In the genomic region with DNA sequence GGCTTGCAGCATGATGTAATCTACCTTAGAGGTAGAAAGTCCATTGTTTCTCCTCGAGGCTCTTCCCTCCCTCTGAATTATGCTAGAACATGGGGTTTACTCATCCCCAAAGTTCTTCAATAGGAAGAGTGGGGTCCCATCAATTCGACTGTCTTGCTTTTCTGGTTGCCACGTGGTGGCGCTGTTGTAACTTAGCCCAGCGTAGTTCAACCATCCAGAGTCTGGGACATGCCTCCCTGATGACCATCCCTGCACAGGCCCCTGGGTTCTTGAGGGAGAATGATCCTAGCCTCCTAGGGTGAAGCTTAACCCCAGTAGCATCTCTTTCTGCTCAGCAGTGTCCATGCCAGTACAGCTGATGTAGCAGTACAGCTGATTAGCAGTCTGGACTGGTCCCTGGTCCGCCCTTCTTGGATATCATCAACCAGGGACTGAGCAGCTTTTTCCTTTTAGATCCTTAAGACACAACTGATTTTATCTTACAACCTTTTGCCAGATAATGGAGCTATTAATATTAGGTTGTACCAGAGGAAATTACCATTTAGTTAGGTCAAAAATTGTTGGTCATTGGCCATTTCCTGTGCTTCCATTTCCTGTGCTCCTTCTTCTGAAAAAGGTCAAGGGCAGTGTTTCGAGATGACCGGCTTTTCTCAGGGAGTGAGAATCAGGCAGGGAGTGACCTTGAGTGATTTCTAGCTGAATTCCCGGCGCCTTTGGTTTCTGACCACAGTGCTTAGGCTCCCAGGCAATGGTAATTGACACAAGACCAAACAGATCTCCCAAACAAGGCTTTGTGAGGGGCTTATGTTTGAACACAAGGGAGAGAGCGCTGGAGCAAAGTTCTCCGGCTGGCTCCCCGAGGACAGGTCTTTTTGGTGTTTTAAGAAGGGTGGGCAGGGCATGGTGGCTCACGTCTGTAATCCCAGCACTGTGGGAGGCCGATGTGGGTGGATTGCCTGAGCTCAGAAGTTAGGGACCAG, we compare ENCODE assay signal across 9 cellular contexts.
DNase-seq lines count a peak whose midpoint lies in the region; ATAC-seq and TF ChIP-seq lines count a peak whose summit lies in the region.
"Had no signal": no experiment of that assay in that cellular context is flagged by ENCODE, and none has a peak within 500 bp of the region (broad histone marks: within the 10 kb centered on the region; RNA-seq: fewer than 3 reads in every experiment).

No MANE protein-coding gene starts in this region.

- no peak overlapping the region for H3K27ac Mint-ChIP-seq in activated T-helper 2 cell treated with anti-CD3 and anti-CD28 coated beads, Interferon-gamma antibody, Interleukin-2, Interleukin-4, amounts not matched to agents 10 μg/mL and 5 μg/mL and 100 μg/mL, durations not matched to agents 14 hours and 24 hours and 36 hours
- no peak overlapping the region for H3K27ac Mint-ChIP-seq in activated T-cell treated with anti-CD3 and anti-CD28 coated beads, Interleukin-2, amount 50 U/mL, for 72 hours
- H3K27ac Mint-ChIP-seq: B cell had no signal

- no peaks in the 10 kb centered on the region for H3K27me3 Mint-ChIP-seq in activated T-helper 2 cell treated with anti-CD3 and anti-CD28 coated beads, Interferon-gamma antibody, Interleukin-2, Interleukin-4, amounts not matched to agents 10 μg/mL and 5 μg/mL and 100 μg/mL, durations not matched to agents 14 hours and 24 hours and 36 hours (ENCODE audit: low read depth)
- peaks cover 10% of the 10 kb centered on the region for H3K27me3 Mint-ChIP-seq in activated T-cell treated with anti-CD3 and anti-CD28 coated beads, Interleukin-2, amount 50 U/mL, for 72 hours (ENCODE audit: low read depth)

- no peaks in the 10 kb centered on the region for H3K36me3 Mint-ChIP-seq in activated T-helper 2 cell treated with anti-CD3 and anti-CD28 coated beads, Interferon-gamma antibody, Interleukin-2, Interleukin-4, amounts not matched to agents 10 μg/mL and 5 μg/mL and 100 μg/mL, durations not matched to agents 14 hours and 24 hours and 36 hours (ENCODE audit: low read depth)
- H3K36me3 Mint-ChIP-seq in activated T-cell treated with anti-CD3 and anti-CD28 coated beads, Interleukin-2, amount 50 U/mL, for 72 hours (ENCODE audit: insufficient read depth in 2 of 2): no peaks in the 10 kb centered on the region

- DNase-seq in NCI-H510A treated with DMSO at 0.1 percent for 48 hours (lab: John Stamatoyannopoulos, UW) (peak; percentile 75), NCI-H510A (lab: John Stamatoyannopoulos, UW) (no peak), SK-MEL-5 (ENCODE audit: low read depth, low spot score) (peak; percentile 70), left cardiac atrium (peak; percentile 76), thoracic aorta (ENCODE audit: low spot score) (no peak)
- no peak for DNase-seq in activated T-helper 2 cell treated with anti-CD3 and anti-CD28 coated beads, Interferon-gamma antibody, Interleukin-2, Interleukin-4, amounts not matched to agents 10 μg/mL and 5 μg/mL and 100 μg/mL, durations not matched to agents 14 hours and 24 hours and 36 hours (ENCODE audit: low spot score)
- no peak for DNase-seq in activated T-cell treated with anti-CD3 and anti-CD28 coated beads, Interleukin-2, amount 50 U/mL, for 72 hours

- no peak overlapping the region for H3K4me3 ChIP-seq in thoracic aorta

- peak; percentile 69 for TF ChIP-seq CTCF in thoracic aorta (IDR thresholded peaks at IDR 0.05)

- peaks cover 3 to 5% of the 10 kb centered on the region in 2 donors for H3K4me1 ChIP-seq in thoracic aorta (ENCODE audit: control insufficient read depth in 1 of 2, low read depth in 2 of 2)

- no peaks in the 10 kb centered on the region for H3K4me1 Mint-ChIP-seq in activated T-helper 2 cell treated with anti-CD3 and anti-CD28 coated beads, Interferon-gamma antibody, Interleukin-2, Interleukin-4, amounts not matched to agents 10 μg/mL and 5 μg/mL and 100 μg/mL, durations not matched to agents 14 hours and 24 hours and 36 hours (ENCODE audit: low read depth)
- H3K4me1 Mint-ChIP-seq in activated T-cell treated with anti-CD3 and anti-CD28 coated beads, Interleukin-2, amount 50 U/mL, for 72 hours (ENCODE audit: low read depth): no peaks in the 10 kb centered on the region
- H3K4me1 Mint-ChIP-seq: B cell had no signal

- H3K27me3 ChIP-seq in thoracic aorta (replicated peaks; ENCODE audit: insufficient read depth): no peaks in the 10 kb centered on the region

- no peaks in the 10 kb centered on the region for H3K36me3 ChIP-seq in thoracic aorta

- in situ Hi-C loops in SK-MEL-5 (cut with HindIII; ENCODE audit: low pct_unique_long_range_greater_than_20kb, low sequenced_read_pairs): no loop called here

- no peaks in the 10 kb centered on the region for H3K9me3 ChIP-seq in thoracic aorta

- no peak overlapping the region for H3K4me3 Mint-ChIP-seq in activated T-helper 2 cell treated with anti-CD3 and anti-CD28 coated beads, Interferon-gamma antibody, Interleukin-2, Interleukin-4, amounts not matched to agents 10 μg/mL and 5 μg/mL and 100 μg/mL, durations not matched to agents 14 hours and 24 hours and 36 hours (ENCODE audit: low read depth)
- H3K4me3 Mint-ChIP-seq in activated T-cell treated with anti-CD3 and anti-CD28 coated beads, Interleukin-2, amount 50 U/mL, for 72 hours: no peak overlapping the region
- H3K4me3 Mint-ChIP-seq: B cell had no signal

- intact Hi-C loops in left cardiac atrium (cut with DNase I): loop anchor here (5.0 to 10.0 kb wide), 3 partner anchors 58 to 170 kb away; no protein-coding TSS in a partner anchor
- intact Hi-C loops in activated T-helper 2 cell treated with anti-CD3 and anti-CD28 coated beads, Interferon-gamma antibody, Interleukin-2, Interleukin-4, amounts not matched to agents 10 μg/mL and 5 μg/mL and 100 μg/mL, durations not matched to agents 14 hours and 24 hours and 36 hours (cut with micrococcal nuclease): no loop called here

- H3K9me3 Mint-ChIP-seq in activated T-helper 2 cell treated with anti-CD3 and anti-CD28 coated beads, Interferon-gamma antibody, Interleukin-2, Interleukin-4, amounts not matched to agents 10 μg/mL and 5 μg/mL and 100 μg/mL, durations not matched to agents 14 hours and 24 hours and 36 hours: no peaks in the 10 kb centered on the region
- H3K9me3 Mint-ChIP-seq in activated T-cell treated with anti-CD3 and anti-CD28 coated beads, Interleukin-2, amount 50 U/mL, for 72 hours: peaks cover 0 to 2% of the 10 kb centered on the region in 2 donors

- H3K27ac ChIP-seq in thoracic aorta: no peak overlapping the region

- peak; percentile 77 to 78 for ATAC-seq in left cardiac atrium
- ATAC-seq in thoracic aorta (ENCODE audit: insufficient number of reproducible peaks, low FRiP score, low read depth): no peak
- no peak for ATAC-seq in activated T-cell treated with anti-CD3 and anti-CD28 coated beads, Interleukin-2, amount 50 U/mL, for 72 hours (replicated peaks in 1 of 2)
- no peak for ATAC-seq in HG03139 (IDR thresholded peaks at IDR 0.05; ENCODE audit: unreplicated experiment)

Comparison
In these comparisons a context has a peak if more than half of its experiments do, and no peak if none do; other contexts are left out.
1. DNase-seq: peak in NCI-H510A treated with DMSO at 0.1 percent for 48 hours (single experiment), SK-MEL-5 (single experiment) and left cardiac atrium (single experiment); none in NCI-H510A (single experiment), thoracic aorta (single experiment), activated T-helper 2 cell treated with anti-CD3 and anti-CD28 coated beads, Interferon-gamma antibody, Interleukin-2, Interleukin-4, amounts not matched to agents 10 μg/mL and 5 μg/mL and 100 μg/mL, durations not matched to agents 14 hours and 24 hours and 36 hours (single experiment) and activated T-cell treated with anti-CD3 and anti-CD28 coated beads, Interleukin-2, amount 50 U/mL, for 72 hours (0 of 2).
2. ATAC-seq: peak in left cardiac atrium (2 of 2); none in thoracic aorta (single experiment), activated T-cell treated with anti-CD3 and anti-CD28 coated beads, Interleukin-2, amount 50 U/mL, for 72 hours (0 of 2) and HG03139 (single experiment).